8 cellular contexts compared by ENCODE assay signal in genomic region chr3:192850501-192850981, GRCh38.
A peak's percentile ranks its signal among the peaks of the same experiment; 100 is the strongest.
DNase-seq lines count a peak whose midpoint lies in the region; ATAC-seq and TF ChIP-seq lines count a peak whose summit lies in the region.

No MANE protein-coding gene starts in this region.

- TF ChIP-seq CTCF in nephron (IDR thresholded peaks at IDR 0.05; ENCODE audit: unreplicated experiment in 3 of 3), result no peak

- in situ Hi-C loops in Caki2 (cut with HindIII; ENCODE audit: low pct_unique_long_range_greater_than_20kb, low sequenced_read_pairs), result no loop called here

- peak overlapping the region; percentile 52 to 91 (median 65) for H3K27ac Mint-ChIP-seq in nephron

- H3K27me3 ChIP-seq in MG63, result no peaks in the 10 kb centered on the region

- peak overlapping the region; percentile 29 for H3K4me3 Mint-ChIP-seq in activated T-cell treated with anti-CD3 and anti-CD28 coated beads, Interleukin-2, amount 50 U/mL, for 4 hours
- H3K4me3 Mint-ChIP-seq in nephron, result no peak overlapping the region

- DNase-seq in Caki2 (ENCODE audit: low read depth) (peak; percentile 21), HPDE6-E6E7 (ENCODE audit: extremely low spot score) (peak; percentile 88), middle frontal gyrus (ENCODE audit: extremely low spot score, low spot score) (no peak), MG63 (no peak), DMS79 treated with DMSO at 0.1 percent for 48 hours (lab: John Stamatoyannopoulos, UW) (no peak)
- peak; percentile 18 for DNase-seq in activated T-cell treated with anti-CD3 and anti-CD28 coated beads, Interleukin-2, amount 50 U/mL, for 4 hours

- peaks cover 36% of the 10 kb centered on the region for H3K4me1 Mint-ChIP-seq in activated T-cell treated with anti-CD3 and anti-CD28 coated beads, Interleukin-2, amount 50 U/mL, for 4 hours (ENCODE audit: low read depth)
- H3K4me1 Mint-ChIP-seq in nephron, result peaks cover 50% of the 10 kb centered on the region

- H3K9me3 ChIP-seq in MG63, result peaks cover 9% of the 10 kb centered on the region

- H3K27me3 Mint-ChIP-seq in activated T-cell treated with anti-CD3 and anti-CD28 coated beads, Interleukin-2, amount 50 U/mL, for 4 hours (ENCODE audit: low read depth), result peaks cover under 1% of the 10 kb centered on the region
- H3K27me3 Mint-ChIP-seq in nephron (ENCODE audit: low read depth), result no peaks in the 10 kb centered on the region

- H3K36me3 Mint-ChIP-seq in activated T-cell treated with anti-CD3 and anti-CD28 coated beads, Interleukin-2, amount 50 U/mL, for 4 hours (ENCODE audit: insufficient read depth), result no peaks in the 10 kb centered on the region
- peaks cover 4% of the 10 kb centered on the region for H3K36me3 Mint-ChIP-seq in nephron (ENCODE audit: low read depth)

- H3K4me3 ChIP-seq in MG63, result no peak overlapping the region

- no peaks in the 10 kb centered on the region for H3K9me3 Mint-ChIP-seq in activated T-cell treated with anti-CD3 and anti-CD28 coated beads, Interleukin-2, amount 50 U/mL, for 4 hours
- peaks cover 7% of the 10 kb centered on the region for H3K9me3 Mint-ChIP-seq in nephron

- H3K36me3 ChIP-seq in MG63, result peaks cover 3% of the 10 kb centered on the region; the same call in 1 of the 2 replicates

- ATAC-seq in GM21390 (IDR thresholded peaks at IDR 0.05; ENCODE audit: unreplicated experiment), result peak; percentile 60
- peak; percentile 89 to 93 for ATAC-seq in activated T-cell treated with anti-CD3 and anti-CD28 coated beads, Interleukin-2, amount 50 U/mL, for 4 hours

Comparison
In these comparisons a context has a peak if more than half of its experiments do, and no peak if none do; other contexts are left out.
1. DNase-seq: peak in Caki2 (single experiment), HPDE6-E6E7 (single experiment) and activated T-cell treated with anti-CD3 and anti-CD28 coated beads, Interleukin-2, amount 50 U/mL, for 4 hours (single experiment); none in middle frontal gyrus (single experiment), MG63 (single experiment) and DMS79 treated with DMSO at 0.1 percent for 48 hours (single experiment).